ENCODE assay signal across 1 cellular context in genomic region chr16:31092330-31092729, GRCh38.
TF ChIP-seq lines count a peak whose summit lies in the region.

No MANE protein-coding gene starts in this region.

TF ChIP-seq in neural cell, 6 proteins besides CTCF, POLR2A, EP300 and RAD21 (continued from another document):
- TF ChIP-seq REST (IDR thresholded peaks at IDR 0.05; ENCODE audit: borderline replicate concordance) (no peak), POLR2AphosphoS5 (IDR thresholded peaks at IDR 0.05) (no peak), MXI1 (conservative IDR thresholded peaks at IDR 0.05; ENCODE audit: poor library complexity, severe bottlenecking) (no peak)
